In genomic region chr7:97971990-97972943, GRCh38 we compare ENCODE assay signal across 1 cellular context.
TF ChIP-seq lines count a peak whose summit lies in the region.

No MANE protein-coding gene starts in this region.

TF ChIP-seq in K562, 482 proteins besides CTCF, POLR2A, EP300 and RAD21 (continued from another document and continues in another):
- peak; percentile 92 for TF ChIP-seq CTCFL (IDR thresholded peaks at IDR 0.05; ENCODE audit: borderline replicate concordance, insufficient read depth, low read depth, low read length, poor library complexity, severe bottlenecking)
- TF ChIP-seq FUS (optimal IDR thresholded peaks at IDR 0.05; ENCODE audit: low read depth, low read length), result no peak
- no peak for TF ChIP-seq PREB (CRISPR knock-in tag; IDR thresholded peaks at IDR 0.05)
- no peak for TF ChIP-seq MED1 (CRISPR knock-in tag; IDR thresholded peaks at IDR 0.05; ENCODE audit: borderline replicate concordance)
- no peak for TF ChIP-seq NFATC3 (IDR thresholded peaks at IDR 0.05)
- TF ChIP-seq ETS1 (conservative IDR thresholded peaks at IDR 0.05; ENCODE audit: control insufficient read depth, low read depth, low read length), result peak; percentile 85
- no peak for TF ChIP-seq E4F1 (CRISPR knock-in tag; IDR thresholded peaks at IDR 0.05; ENCODE audit: borderline replicate concordance)
- 0 out of 2 replicates have a peak, but pooled peaks have one; percentile 24 for TF ChIP-seq DPF2 (IDR thresholded peaks at IDR 0.05)
- peak; percentile 59; the same call in 1 of the 2 replicates for TF ChIP-seq PML (IDR thresholded peaks at IDR 0.05; ENCODE audit: low read length)
- no peak for TF ChIP-seq ZNF79 (CRISPR knock-in tag; IDR thresholded peaks at IDR 0.05; ENCODE audit: low read depth)
- no peak for TF ChIP-seq GATA2 (CRISPR knock-in tag; IDR thresholded peaks at IDR 0.05)
- TF ChIP-seq ZNF384 (IDR thresholded peaks at IDR 0.05; ENCODE audit: low read depth, low read length), result no peak; the same call in 1 of the 2 replicates
- no peak for TF ChIP-seq E2F4 (CRISPR knock-in tag; IDR thresholded peaks at IDR 0.05; ENCODE audit: low read depth)
- TF ChIP-seq SMARCE1 (IDR thresholded peaks at IDR 0.05), result no peak
- TF ChIP-seq ATF3 (IDR thresholded peaks at IDR 0.05), result no peak
- TF ChIP-seq ATF3 (CRISPR knock-in tag; conservative IDR thresholded peaks at IDR 0.05), result no peak; the same call in 1 of the 2 replicates
- no peak for TF ChIP-seq NUFIP1 (IDR thresholded peaks at IDR 0.05; ENCODE audit: partially characterized antibody)
- no peak for TF ChIP-seq ESRRB (CRISPR knock-in tag; IDR thresholded peaks at IDR 0.05; ENCODE audit: borderline replicate concordance)
- TF ChIP-seq ZNF41 (CRISPR knock-in tag; conservative IDR thresholded peaks at IDR 0.05), result no peak
- TF ChIP-seq RCOR1 (IDR thresholded peaks at IDR 0.05; ENCODE audit: borderline replicate concordance in 1 of 2, low read depth in 2 of 2, low read length in 2 of 2), result peak in 1 of 2 experiments; percentile 71; a peak in 1 of 4 replicates
- no peak for TF ChIP-seq CEBPB (tag; IDR thresholded peaks at IDR 0.05)
- 0 out of 2 replicates have a peak, but pooled peaks have one; percentile 49 for TF ChIP-seq BCL6 (CRISPR knock-in tag; IDR thresholded peaks at IDR 0.05)
- TF ChIP-seq THRB (CRISPR knock-in tag; conservative IDR thresholded peaks at IDR 0.05), result peak; percentile 81; the same call in 1 of the 2 replicates
- no peak for TF ChIP-seq ZBTB49 (CRISPR knock-in tag; IDR thresholded peaks at IDR 0.05; ENCODE audit: borderline replicate concordance)
- TF ChIP-seq FOXJ3 (CRISPR knock-in tag; IDR thresholded peaks at IDR 0.05), result no peak
- TF ChIP-seq FIP1L1 (IDR thresholded peaks at IDR 0.05; ENCODE audit: low read depth, low read length, poor library complexity, severe bottlenecking), result no peak
- peak; percentile 72 for TF ChIP-seq KDM5B (IDR thresholded peaks at IDR 0.05; ENCODE audit: insufficient replicate concordance, low read depth, low read length)
- TF ChIP-seq RBM25 (IDR thresholded peaks at IDR 0.05; ENCODE audit: low read depth, low read length, severe bottlenecking), result no peak
- no peak for TF ChIP-seq MCM7 (IDR thresholded peaks at IDR 0.05)
- TF ChIP-seq RBBP5 (IDR thresholded peaks at IDR 0.05; ENCODE audit: borderline replicate concordance, insufficient read depth, low read length, poor library complexity, severe bottlenecking), result peak; percentile 89
- TF ChIP-seq OTX1 (CRISPR knock-in tag; IDR thresholded peaks at IDR 0.05), result peak; percentile 84; the same call in 1 of the 2 replicates
- peak; percentile 66 for TF ChIP-seq ADNP (tag; IDR thresholded peaks at IDR 0.05)
- TF ChIP-seq ZNF511 (CRISPR knock-in tag; IDR thresholded peaks at IDR 0.05), result no peak
- TF ChIP-seq ZNF280A (IDR thresholded peaks at IDR 0.05; ENCODE audit: low read depth, partially characterized antibody), result no peak
- peak; percentile 50 for TF ChIP-seq HMGN3 (IDR thresholded peaks at IDR 0.05; ENCODE audit: borderline replicate concordance, extremely low read depth, insufficient read length, low read depth, low read length)
- no peak for TF ChIP-seq IRF2 (CRISPR knock-in tag; IDR thresholded peaks at IDR 0.05)
- TF ChIP-seq SIX5 (IDR thresholded peaks at IDR 0.05; ENCODE audit: borderline replicate concordance in 1 of 2, insufficient read depth in 1 of 2, low read depth in 1 of 2, low read length in 2 of 2), result peak; percentile 32 to 51; a peak in 2 of 4 replicates
- TF ChIP-seq POLR3A (IDR thresholded peaks at IDR 0.05; ENCODE audit: borderline replicate concordance, extremely low read depth, insufficient read depth, insufficient read length), result no peak
- no peak for TF ChIP-seq ZNF512 (tag; IDR thresholded peaks at IDR 0.05)
- no peak for TF ChIP-seq FOXA1 (IDR thresholded peaks at IDR 0.05; ENCODE audit: borderline replicate concordance)
- no peak for TF ChIP-seq GTF2A2 (tag; IDR thresholded peaks at IDR 0.05)
- no peak for TF ChIP-seq KLF1 (tag; IDR thresholded peaks at IDR 0.05)
- no peak for TF ChIP-seq CSDE1 (IDR thresholded peaks at IDR 0.05)
- no peak for TF ChIP-seq TAL1 (IDR thresholded peaks at IDR 0.05)
- TF ChIP-seq NR3C1 (CRISPR knock-in tag; IDR thresholded peaks at IDR 0.05), result no peak
- TF ChIP-seq ZNF655 (CRISPR knock-in tag; IDR thresholded peaks at IDR 0.05), result no peak
- 0 out of 2 replicates have a peak, but pooled peaks have one; percentile 10 for TF ChIP-seq SMC3 (conservative IDR thresholded peaks at IDR 0.05; ENCODE audit: insufficient read depth, low read depth, low read length)
